In genomic region chr6:3157151-3157933, GRCh38 we compare ENCODE assay signal across 8 cellular contexts. TPM values are rescaled to one million over a fixed set of nuclear protein-coding genes. Genes with fewer than 3 reads are reported as not detected.
A peak's percentile ranks its signal among the peaks of the same experiment; 100 is the strongest.
DNase-seq lines count a peak whose midpoint lies in the region; ATAC-seq and TF ChIP-seq lines count a peak whose summit lies in the region.

TUBB2A (minus strand) TSS chr6:3157544; CDS start chr6:3157463, 81 bp downstream.

- H3K4me3 ChIP-seq in A673 (ENCODE audit: low read depth, low read length, poor library complexity, severe bottlenecking): peak within 1 kb of the TSS; percentile 76

- TF ChIP-seq CTCF in A673 (conservative IDR thresholded peaks at IDR 0.05; ENCODE audit: low read depth, low read length): peak; percentile 49
- peak; percentile 60 for TF ChIP-seq CTCF in activated CD8-positive, alpha-beta T cell treated with anti-CD3 and anti-CD28 coated beads for 36 hours (IDR thresholded peaks at IDR 0.05)

- peak within 1 kb of the TSS; percentile 79 for H3K4me3 Mint-ChIP-seq in activated CD8-positive, alpha-beta T cell treated with anti-CD3 and anti-CD28 coated beads for 36 hours

- BruUV-seq in A673 (replicated peaks; lab: Mats Ljungman, UMichigan): no TSS peak

- peaks cover 21% of the 10 kb centered on the region for H3K36me3 ChIP-seq in A673 (ENCODE audit: insufficient read depth, low read length, poor library complexity, severe bottlenecking)

- H3K9me3 ChIP-seq in A673 (ENCODE audit: low read depth, low read length, poor library complexity, severe bottlenecking): no peaks in the 10 kb centered on the region

- intact Hi-C loops in A673 (cut with micrococcal nuclease; ENCODE audit: unreplicated experiment): loop anchor here (2.0 to 10.0 kb wide), 2 partner anchors 69 to 97 kb away; partner anchors contain the start of genes PSMG4 and TUBB2B
- intact Hi-C loops in activated CD8-positive, alpha-beta T cell treated with anti-CD3 and anti-CD28 coated beads for 36 hours (cut with micrococcal nuclease): no loop called here

- peaks cover 21% of the 10 kb centered on the region for H3K4me1 Mint-ChIP-seq in activated CD8-positive, alpha-beta T cell treated with anti-CD3 and anti-CD28 coated beads for 36 hours (ENCODE audit: low read depth)

- peak within 1 kb of the TSS; percentile 91 for H3K27ac ChIP-seq in A673 (ENCODE audit: low read depth, low read length, poor library complexity, severe bottlenecking)

- H3K36me3 Mint-ChIP-seq in activated CD8-positive, alpha-beta T cell treated with anti-CD3 and anti-CD28 coated beads for 36 hours (ENCODE audit: low read depth): peaks cover 5% of the 10 kb centered on the region

- H3K27me3 ChIP-seq in A673 (replicated peaks; ENCODE audit: insufficient read depth, low read depth, low read length, poor library complexity): no peaks in the 10 kb centered on the region

- peaks cover 8% of the 10 kb centered on the region for H3K9me3 Mint-ChIP-seq in activated CD8-positive, alpha-beta T cell treated with anti-CD3 and anti-CD28 coated beads for 36 hours

- H3K4me1 ChIP-seq in A673 (ENCODE audit: insufficient read depth, low read length, poor library complexity, severe bottlenecking): peaks cover 16% of the 10 kb centered on the region

- H3K27me3 Mint-ChIP-seq in activated CD8-positive, alpha-beta T cell treated with anti-CD3 and anti-CD28 coated beads for 36 hours: peaks cover 12% of the 10 kb centered on the region

- POLR2A ChIA-PET in A673 (lab: Charles Lee; ENCODE audit: low non-redundant PET): no interaction called here
- POLR2A ChIA-PET in activated CD8-positive, alpha-beta T cell treated with anti-CD3 and anti-CD28 coated beads for 36 hours (lab: Charles Lee): no interaction called here

- CTCF ChIA-PET in A673 (lab: Charles Lee): interaction anchor here (0.7 kb wide), 1 partner anchor 94 kb away, joined by 4 read pairs; no protein-coding TSS in a partner anchor
- CTCF ChIA-PET in activated CD8-positive, alpha-beta T cell treated with anti-CD3 and anti-CD28 coated beads for 36 hours (lab: Charles Lee): interaction anchor here (0.7 to 1.5 kb wide), 6 partner anchors 9 to 72 kb away, joined by 3 to 5 read pairs (median 3); no protein-coding TSS in a partner anchor

- ATAC-seq in GM18511 (IDR thresholded peaks at IDR 0.05; ENCODE audit: unreplicated experiment): peak; percentile 74
- peak; percentile 70 for ATAC-seq in HG03039 (IDR thresholded peaks at IDR 0.05; ENCODE audit: unreplicated experiment)
- peak; percentile 76 for ATAC-seq in activated CD8-positive, alpha-beta T cell treated with anti-CD3 and anti-CD28 coated beads for 36 hours

- DNase-seq in A673 (ENCODE audit: low spot score) (peak; percentile 89), NCI-H460 (ENCODE audit: extremely low read depth, low read depth) (peak; percentile 65), lung microvascular endothelial cell (ENCODE audit: low read depth in 2 of 2) (peak; percentile 85 to 91)
- peak; percentile 82 for DNase-seq in activated CD8-positive, alpha-beta T cell treated with anti-CD3 and anti-CD28 coated beads for 36 hours
- peak; percentile 85 for DNase-seq in effector CD4-positive, alpha-beta T cell
- peak; percentile 59 to 74 (median 60) for DNase-seq in stimulated activated CD4-positive, alpha-beta T cell treated with anti-CD3 and anti-CD28 coated beads, TNF-alpha, amount 100 ng/mL, for 48 hours (ENCODE audit: low read depth in 3 of 3)

- H3K27ac Mint-ChIP-seq in activated CD8-positive, alpha-beta T cell treated with anti-CD3 and anti-CD28 coated beads for 36 hours: peak within 1 kb of the TSS; percentile 77

RNA-seq across cellular contexts. Expression of gene TUBB2A, which starts in this region (rescaled TPM):
- total RNA-seq in A673 (2021) (93.9 and 112 TPM in 2 replicates), lung microvascular endothelial cell (34.9 and 43.5 TPM in 2 replicates)
- total RNA-seq in NCI-H460 (2014; rRNA removed; shearing (Covaris generic)): 17.1 and 19.5 TPM in 2 replicates
- polyA plus RNA-seq in NCI-H460 (2014; cell fraction: nucleus; rRNA removed): 66.6 and 81.0 TPM in 2 replicates
- 1 to 10 TPM; 1.3 to 1.5 TPM for total RNA-seq in activated CD8-positive, alpha-beta T cell treated with anti-CD3 and anti-CD28 coated beads for 36 hours

Comparison
In these comparisons a context has a peak if more than half of its experiments do, and no peak if none do; other contexts are left out.
1. Peak in every context shown above with its lines: DNase-seq, ATAC-seq, H3K4me3 ChIP-seq and H3K27ac ChIP-seq.